ENCODE assay signal across 13 cellular contexts in genomic region chr11:93512965-93513667, GRCh38. TPM values are rescaled to one million over a fixed set of nuclear protein-coding genes. Genes with fewer than 3 reads are reported as not detected.
DNase-seq lines count a peak whose midpoint lies in the region; ATAC-seq, FAIRE-seq and TF ChIP-seq lines count a peak whose summit lies in the region.
"Had no signal": no experiment of that assay in that cellular context is flagged by ENCODE, and none has a peak within 500 bp of the region (broad histone marks: within the 10 kb centered on the region; RNA-seq: fewer than 3 reads in every experiment).

No MANE protein-coding gene starts in this region.

- no peak for TF ChIP-seq CTCF in GM13976 (IDR thresholded peaks at IDR 0.05; ENCODE audit: borderline replicate concordance, control extremely low read depth, extremely low read depth, insufficient read depth, missing control alignments)
- no peak for TF ChIP-seq CTCF in smooth muscle cell (IDR thresholded peaks at IDR 0.05; ENCODE audit: borderline replicate concordance, insufficient read depth, poor library complexity, severe bottlenecking)

- no peaks in the 10 kb centered on the region for H3F3A ChIP-seq in smooth muscle cell (ENCODE audit: low read depth)

- no peaks in the 10 kb centered on the region for H3K4me1 ChIP-seq in smooth muscle cell (ENCODE audit: low read depth)

- no peak overlapping the region for H2AFZ ChIP-seq in smooth muscle cell (ENCODE audit: low read depth)

- no peak for DNase-seq in GM12891 (ENCODE audit: insufficient read length, low spot score)
- no peak for DNase-seq in GM13976 (ENCODE audit: low spot score)
- DNase-seq in smooth muscle cell (lab: John Stamatoyannopoulos, UW; ENCODE audit: unreplicated experiment), result no peak
- DNase-seq in LoVo (ENCODE audit: low spot score), result no peak
- DNase-seq: GDM1, head of caudate nucleus, NCI-H1092 had no signal

- H4K20me1 ChIP-seq in smooth muscle cell (ENCODE audit: low read depth), result peaks cover 65% of the 10 kb centered on the region

- no peaks in the 10 kb centered on the region for H3K27me3 ChIP-seq in smooth muscle cell (ENCODE audit: low read depth)

- peak; percentile 20 for FAIRE-seq in GM12891 (lab: Jason Lieb, UNC)

- H3K9ac ChIP-seq in smooth muscle cell (ENCODE audit: low read depth), result no peak overlapping the region

- H3K4me3 ChIP-seq in smooth muscle cell, result no peak overlapping the region
- H3K4me3 ChIP-seq: lung had no signal

- 100% methylated on average over 3 of the region's 3 CpGs for WGBS in smooth muscle cell (ENCODE audit: low lambda C conversion rate)

- no peaks in the 10 kb centered on the region for H3K9me3 ChIP-seq in smooth muscle cell (replicated peaks; ENCODE audit: low read depth)

- no peak for TF ChIP-seq POLR2A in GM12891 (IDR thresholded peaks at IDR 0.05; ENCODE audit: low read depth, low read length)

- H3K36me3 ChIP-seq in smooth muscle cell (ENCODE audit: low read depth), result no peaks in the 10 kb centered on the region

- H3K79me2 ChIP-seq in smooth muscle cell (ENCODE audit: low read depth), result peaks cover 43% of the 10 kb centered on the region

- no peak overlapping the region for H3K4me2 ChIP-seq in smooth muscle cell

- H3K27ac ChIP-seq in smooth muscle cell (ENCODE audit: low read depth), result no peak overlapping the region
- H3K27ac ChIP-seq: VCaP had no signal

- ATAC-seq in GM19351 (IDR thresholded peaks at IDR 0.05; ENCODE audit: unreplicated experiment), result peak; percentile 76
- ATAC-seq in HG02763 (IDR thresholded peaks at IDR 0.05; ENCODE audit: unreplicated experiment), result peak; percentile 66
- peak; percentile 80 for ATAC-seq in HG03469 (IDR thresholded peaks at IDR 0.05; ENCODE audit: unreplicated experiment)
- no peak for ATAC-seq in esophagus mucosa

- in situ Hi-C loops in GM13976 (cut with MboI; ENCODE audit: low sequenced_read_pairs, unreplicated experiment), result no loop called here

TF ChIP-seq in GM12891, 5 proteins besides CTCF, POLR2A, EP300 and RAD21:
- TF ChIP-seq SPI1 (IDR thresholded peaks at IDR 0.05; ENCODE audit: low read depth, low read length) (peak; percentile 99), TAF1 (IDR thresholded peaks at IDR 0.05; ENCODE audit: low read depth, low read length) (no peak)

RNA-seq across cellular contexts. Expression of gene SMCO4, which starts 30.1 kb away (rescaled TPM):
- polyA plus RNA-seq in GM12891 (2012; ENCODE audit: low read depth, missing spikeins), result 38.2 TPM
- total RNA-seq in smooth muscle cell (10.4 and 13.8 TPM in 2 replicates), esophagus mucosa (11.1 TPM)
- 37.4 and 50.7 TPM in 2 replicates for polyA plus RNA-seq in smooth muscle cell
